In the genomic region with DNA sequence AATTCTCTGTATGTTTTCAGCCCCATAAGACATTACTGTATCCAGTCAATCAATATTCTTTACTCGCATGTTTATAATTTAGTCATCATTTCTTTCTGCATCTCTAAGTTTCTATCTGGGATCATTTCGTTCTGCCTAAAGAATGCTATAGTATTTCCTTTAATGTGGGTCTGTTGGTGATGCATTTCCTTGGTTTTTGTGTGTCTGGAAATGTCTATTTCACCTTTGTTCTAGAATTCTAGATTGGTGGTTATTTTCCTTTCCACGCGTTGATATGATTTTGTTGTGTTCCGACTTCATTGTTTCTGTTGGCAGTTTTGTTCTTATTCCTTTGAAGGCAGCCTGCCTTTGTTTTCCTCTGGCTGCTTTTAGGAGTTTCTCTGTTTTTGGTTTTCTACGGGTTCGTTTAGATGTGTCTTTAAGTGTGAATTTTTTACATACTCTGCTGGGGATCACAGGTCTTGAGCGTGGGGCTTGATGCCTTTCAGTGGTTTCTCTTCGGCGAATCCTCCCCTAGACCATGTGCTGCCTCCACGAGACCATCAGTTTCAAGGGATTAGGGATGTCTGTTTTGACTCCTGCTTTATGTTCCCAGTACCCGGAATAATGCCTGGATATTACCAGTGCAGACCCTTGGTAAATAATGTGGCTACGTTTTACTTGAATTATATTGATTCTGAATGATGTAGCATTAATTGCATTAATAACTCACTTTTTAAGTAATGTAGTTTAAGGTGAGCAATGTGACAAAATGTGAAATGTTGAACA, we compare ENCODE assay signal across 13 cellular contexts. TPM values are rescaled to one million over a fixed set of nuclear protein-coding genes. Genes with fewer than 3 reads are reported as not detected.
DNase-seq lines count a peak whose midpoint lies in the region; ATAC-seq and TF ChIP-seq lines count a peak whose summit lies in the region.
"Had no signal": no experiment of that assay in that cellular context is flagged by ENCODE, and none has a peak within 500 bp of the region (broad histone marks: within the 10 kb centered on the region; RNA-seq: fewer than 3 reads in every experiment).

No MANE protein-coding gene starts in this region.

- H3K27ac Mint-ChIP-seq in Caco-2 (ENCODE audit: unreplicated experiment), result no peak overlapping the region
- H3K27ac Mint-ChIP-seq in activated naive CD8-positive, alpha-beta T cell, result peak overlapping the region; percentile 82
- H3K27ac Mint-ChIP-seq in CD4-positive, alpha-beta memory T cell, result peak overlapping the region in 3 of 7 donors; percentile 74 to 92 (median 76)
- H3K27ac Mint-ChIP-seq: activated naive CD4-positive, alpha-beta T cell treated with anti-CD3 and anti-CD28 coated beads, Interleukin-2, amount 50 U/mL, for 24 hours had no signal

- POLR2A ChIA-PET in Caco-2 (lab: Charles Lee), result no interaction called here
- POLR2A ChIA-PET in HEK293 (lab: Yijun Ruan, JAX), result interaction anchor here (0.5 kb wide), 2 partner anchors 16 to 1508 kb away, joined by 3 read pairs; no protein-coding TSS in a partner anchor
- POLR2A ChIA-PET in CD4-positive, alpha-beta memory T cell (lab: Charles Lee; ENCODE audit: partially characterized antibody), result interaction anchor here (0.6 to 1.7 kb wide), 4 partner anchors 19 to 54 kb away, joined by 3 to 8 read pairs (median 4); partner anchors contain the start of gene CDR2

- TSS peak; percentile 12 for BruUV-seq in Caco-2 (replicated peaks; lab: Mats Ljungman, UMichigan)

- peaks cover 6% of the 10 kb centered on the region for H3K36me3 ChIP-seq in Caco-2 (ENCODE audit: control insufficient read depth, insufficient read depth, low read length)
- H3K36me3 ChIP-seq in HEK293 (ENCODE audit: control insufficient read depth in 2 of 2, insufficient read depth in 1 of 2, low read length in 2 of 2), result peaks cover 11 to 89% of the 10 kb centered on the region in 2 experiments; a peak in 2 of 3 replicates
- peaks cover 72% of the 10 kb centered on the region for H3K36me3 ChIP-seq in CD4-positive, alpha-beta memory T cell (ENCODE audit: insufficient read depth, low read length)

- H3K27me3 Mint-ChIP-seq in Caco-2 (ENCODE audit: insufficient read depth, unreplicated experiment), result no peaks in the 10 kb centered on the region
- H3K27me3 Mint-ChIP-seq in activated naive CD8-positive, alpha-beta T cell, result no peaks in the 10 kb centered on the region
- no peaks in the 10 kb centered on the region for H3K27me3 Mint-ChIP-seq in CD4-positive, alpha-beta memory T cell
- H3K27me3 Mint-ChIP-seq: activated naive CD4-positive, alpha-beta T cell treated with anti-CD3 and anti-CD28 coated beads, Interleukin-2, amount 50 U/mL, for 24 hours had no signal

- H3K9me3 ChIP-seq in Caco-2 (no peaks in the 10 kb centered on the region), HEK293 (ENCODE audit: control insufficient read depth, insufficient read depth, low read depth, low read length) (no peaks in the 10 kb centered on the region)
- no peaks in the 10 kb centered on the region for H3K9me3 ChIP-seq in CD4-positive, alpha-beta memory T cell (ENCODE audit: control insufficient read depth in 1 of 2, low read length in 2 of 2)
- H3K9me3 ChIP-seq: HAP-1, thyroid gland had no signal

- CTCF ChIA-PET in Caco-2 (lab: Charles Lee) (interaction anchor here (1.0 kb wide), 2 partner anchors 54 to 343 kb away, joined by 3 to 5 read pairs; partner anchors contain the start of gene CDR2), HEK293 (lab: Yijun Ruan, JAX) (interaction anchor here (0.6 to 2.8 kb wide), 14 partner anchors 8 to 1164 kb away, joined by 3 to 18 read pairs (median 4); partner anchors contain the start of gene LDAF1)
- CTCF ChIA-PET in CD4-positive, alpha-beta memory T cell (lab: Charles Lee; ENCODE audit: partially characterized antibody), result interaction anchor here (0.6 to 1.6 kb wide), 9 partner anchors 8 to 294 kb away, joined by 3 to 9 read pairs (median 4); partner anchors contain the start of gene POLR3E

- H3K4me1 ChIP-seq in Caco-2, result no peaks in the 10 kb centered on the region
- H3K4me1 ChIP-seq in HEK293 (ENCODE audit: control insufficient read depth, insufficient read depth, low read length), result no peaks in the 10 kb centered on the region
- H3K4me1 ChIP-seq in CD4-positive, alpha-beta memory T cell (ENCODE audit: insufficient read depth, low read length), result peaks cover 5% of the 10 kb centered on the region
- H3K4me1 ChIP-seq: HAP-1, thyroid gland had no signal

- ATAC-seq in left lobe of liver (no peak), HG03378 (IDR thresholded peaks at IDR 0.05; ENCODE audit: unreplicated experiment) (no peak)

- peaks cover 76% of the 10 kb centered on the region for H3K36me3 Mint-ChIP-seq in Caco-2 (ENCODE audit: insufficient read depth, unreplicated experiment)
- H3K36me3 Mint-ChIP-seq in activated naive CD8-positive, alpha-beta T cell, result no peaks in the 10 kb centered on the region
- peaks cover 24 to 70% of the 10 kb centered on the region in 2 donors for H3K36me3 Mint-ChIP-seq in CD4-positive, alpha-beta memory T cell

- no peak overlapping the region for H3K4me3 Mint-ChIP-seq in Caco-2 (ENCODE audit: unreplicated experiment)
- H3K4me3 Mint-ChIP-seq in activated naive CD8-positive, alpha-beta T cell, result no peak overlapping the region
- peak overlapping the region in 2 of 8 donors; percentile 22 to 49 for H3K4me3 Mint-ChIP-seq in CD4-positive, alpha-beta memory T cell
- H3K4me3 Mint-ChIP-seq: activated naive CD4-positive, alpha-beta T cell treated with anti-CD3 and anti-CD28 coated beads, Interleukin-2, amount 50 U/mL, for 24 hours; neural crest cell had no signal

- intact Hi-C loops in Caco-2 (cut with micrococcal nuclease; ENCODE audit: unreplicated experiment), result no loop called here
- intact Hi-C loops in CD4-positive, alpha-beta memory T cell (cut with micrococcal nuclease), result loop anchor here (2.0 kb wide), 3 partner anchors 38 to 1470 kb away; partner anchors contain the start of gene CDR2

- H3K27me3 ChIP-seq in Caco-2 (replicated peaks; ENCODE audit: control insufficient read depth, insufficient read depth, low read length), result no peaks in the 10 kb centered on the region
- no peaks in the 10 kb centered on the region for H3K27me3 ChIP-seq in CD4-positive, alpha-beta memory T cell (ENCODE audit: insufficient read depth, low read length)
- H3K27me3 ChIP-seq: thyroid gland had no signal

- H3K4me1 Mint-ChIP-seq in Caco-2 (ENCODE audit: low read depth, unreplicated experiment), result no peaks in the 10 kb centered on the region
- peaks cover 9% of the 10 kb centered on the region for H3K4me1 Mint-ChIP-seq in activated naive CD8-positive, alpha-beta T cell (ENCODE audit: low read depth)
- peaks cover 4 to 10% (median 6%) of the 10 kb centered on the region in 4 donors for H3K4me1 Mint-ChIP-seq in CD4-positive, alpha-beta memory T cell
- H3K4me1 Mint-ChIP-seq: neural crest cell had no signal

- no peak for DNase-seq in Caco-2
- DNase-seq in left lobe of liver (ENCODE audit: low spot score), result peak; percentile 16
- no peak for DNase-seq in NCI-H526 (lab: John Stamatoyannopoulos, UW)
- DNase-seq in CD4-positive, alpha-beta memory T cell, result no peak
- no peak for DNase-seq in GM20000 (ENCODE audit: low spot score)

- H3K27ac ChIP-seq in HEK293 (ENCODE audit: extremely low read depth, low read depth, low read length), result no peak overlapping the region
- H3K27ac ChIP-seq in CD4-positive, alpha-beta memory T cell (ENCODE audit: low read depth, low read length), result no peak overlapping the region
- H3K27ac ChIP-seq: C4-2B, thyroid gland had no signal

- H3K4me3 ChIP-seq in Caco-2 (ENCODE audit: low read depth, low read length), result no peak overlapping the region
- H3K4me3 ChIP-seq in HEK293 (ENCODE audit: low read depth, low read length), result no peak overlapping the region
- no peak overlapping the region for H3K4me3 ChIP-seq in CD4-positive, alpha-beta memory T cell (ENCODE audit: low read length in 2 of 2)
- H3K4me3 ChIP-seq: HAP-1, thyroid gland had no signal

- no peaks in the 10 kb centered on the region for H3K9me3 Mint-ChIP-seq in Caco-2 (ENCODE audit: unreplicated experiment)
- H3K9me3 Mint-ChIP-seq in activated naive CD8-positive, alpha-beta T cell (ENCODE audit: low read depth), result no peaks in the 10 kb centered on the region
- peaks cover 0 to 2% (median 0%) of the 10 kb centered on the region in 8 donors for H3K9me3 Mint-ChIP-seq in CD4-positive, alpha-beta memory T cell
- H3K9me3 Mint-ChIP-seq: activated naive CD4-positive, alpha-beta T cell treated with anti-CD3 and anti-CD28 coated beads, Interleukin-2, amount 50 U/mL, for 24 hours; neural crest cell had no signal

- TF ChIP-seq CTCF in Caco-2 (IDR thresholded peaks at IDR 0.05; ENCODE audit: insufficient read depth in 1 of 2, low read depth in 1 of 2, low read length in 1 of 2, severe bottlenecking in 1 of 2, unreplicated experiment in 1 of 2), result no peak
- TF ChIP-seq CTCF in HEK293 (tag by site-specific recombination; IDR thresholded peaks at IDR 0.05), result no peak
- TF ChIP-seq CTCF in GM20000 (IDR thresholded peaks at IDR 0.05; ENCODE audit: extremely low read depth, missing control alignments), result no peak

TF ChIP-seq in HEK293, 187 proteins besides CTCF, POLR2A, EP300 and RAD21 (continues in another document):
- TF ChIP-seq OVOL3 (tag by site-specific recombination; IDR thresholded peaks at IDR 0.05) (no peak), ZBTB17 (tag by site-specific recombination; IDR thresholded peaks at IDR 0.05) (peak; percentile 31; the same call in 1 of the 2 replicates), ZNF791 (tag by site-specific recombination; IDR thresholded peaks at IDR 0.05) (no peak)
- TF ChIP-seq, protein P1, sequence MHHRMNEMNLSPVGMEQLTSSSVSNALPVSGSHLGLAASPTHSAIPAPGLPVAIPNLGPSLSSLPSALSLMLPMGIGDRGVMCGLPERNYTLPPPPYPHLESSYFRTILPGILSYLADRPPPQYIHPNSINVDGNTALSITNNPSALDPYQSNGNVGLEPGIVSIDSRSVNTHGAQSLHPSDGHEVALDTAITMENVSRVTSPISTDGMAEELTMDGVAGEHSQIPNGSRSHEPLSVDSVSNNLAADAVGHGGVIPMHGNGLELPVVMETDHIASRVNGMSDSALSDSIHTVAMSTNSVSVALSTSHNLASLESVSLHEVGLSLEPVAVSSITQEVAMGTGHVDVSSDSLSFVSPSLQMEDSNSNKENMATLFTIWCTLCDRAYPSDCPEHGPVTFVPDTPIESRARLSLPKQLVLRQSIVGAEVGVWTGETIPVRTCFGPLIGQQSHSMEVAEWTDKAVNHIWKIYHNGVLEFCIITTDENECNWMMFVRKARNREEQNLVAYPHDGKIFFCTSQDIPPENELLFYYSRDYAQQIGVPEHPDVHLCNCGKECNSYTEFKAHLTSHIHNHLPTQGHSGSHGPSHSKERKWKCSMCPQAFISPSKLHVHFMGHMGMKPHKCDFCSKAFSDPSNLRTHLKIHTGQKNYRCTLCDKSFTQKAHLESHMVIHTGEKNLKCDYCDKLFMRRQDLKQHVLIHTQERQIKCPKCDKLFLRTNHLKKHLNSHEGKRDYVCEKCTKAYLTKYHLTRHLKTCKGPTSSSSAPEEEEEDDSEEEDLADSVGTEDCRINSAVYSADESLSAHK (tag by site-specific recombination; IDR thresholded peaks at IDR 0.05), result peak; percentile 83

RNA-seq across cellular contexts. Expression of gene POLR3E, which starts 23.5 kb away (rescaled TPM):
- 68.7 and 70.8 TPM in 2 replicates for total RNA-seq in Caco-2 (2022)
- total RNA-seq in left lobe of liver, result 26.1 TPM
- total RNA-seq in CD4-positive, alpha-beta memory T cell, result 10 to 100 TPM; 88.4 to 94.0 TPM
- 10 to 100 TPM; 10.0 to 16.0 TPM for polyA plus RNA-seq in CD4-positive, alpha-beta memory T cell

RNA-seq across cellular contexts. Expression of gene CDR2, which starts 53.7 kb away (rescaled TPM):
- 24.3 and 31.0 TPM in 2 replicates for total RNA-seq in Caco-2 (2022)
- total RNA-seq in left lobe of liver, result 11.0 TPM
- 10 to 100 TPM; 94.2 to 99.3 TPM for total RNA-seq in CD4-positive, alpha-beta memory T cell
- 10 to 100 TPM; 57.9 to 95.8 TPM for polyA plus RNA-seq in CD4-positive, alpha-beta memory T cell
